16 cellular contexts compared by ENCODE assay signal in genomic region chr14:104692261-104692938, GRCh38. TPM values are rescaled to one million over a fixed set of nuclear protein-coding genes. Genes with fewer than 3 reads are reported as not detected.
DNase-seq lines count a peak whose midpoint lies in the region; ATAC-seq, FAIRE-seq and TF ChIP-seq lines count a peak whose summit lies in the region.
"Had no signal": no experiment of that assay in that cellular context is flagged by ENCODE, and none has a peak within 500 bp of the region (broad histone marks: within the 10 kb centered on the region; RNA-seq: fewer than 3 reads in every experiment).

No MANE protein-coding gene starts in this region.

- no peaks in the 10 kb centered on the region for H3K27me3 Mint-ChIP-seq in CD4-positive, CD25-positive, alpha-beta regulatory T cell
- H3K27me3 Mint-ChIP-seq: effector memory CD8-positive, alpha-beta T cell; stimulated activated naive B cell treated with anti-CD40 and anti-IgM and Interleukin-4, amounts not matched to agents 10 μg/mL and 1 μg/mL and 100 μg/mL, for 72 hours had no signal

- no peak for DNase-seq in CD4-positive, CD25-positive, alpha-beta regulatory T cell
- DNase-seq in IMR-90, result no peak
- DNase-seq in coronary artery (ENCODE audit: low spot score), result no peak
- DNase-seq in NCI-H524 treated with DMSO at 0.1 percent for 48 hours (lab: John Stamatoyannopoulos, UW), result no peak
- no peak for DNase-seq in RCC 7860 (ENCODE audit: low spot score)
- no peak for DNase-seq in DMS53 (lab: John Stamatoyannopoulos, UW)
- DNase-seq: activated naive CD4-positive, alpha-beta T cell treated with anti-CD3 and anti-CD28 coated beads for 36 hours; effector memory CD8-positive, alpha-beta T cell; EL; H9; KG1; NCI-H1436; stimulated activated naive B cell treated with anti-CD40 and anti-IgM and Interleukin-4, amounts not matched to agents 10 μg/mL and 1 μg/mL and 100 μg/mL, for 72 hours had no signal

- peaks cover 0 to 70% (median 19%) of the 10 kb centered on the region in 4 donors for H3K4me1 Mint-ChIP-seq in CD4-positive, CD25-positive, alpha-beta regulatory T cell

- H4K5ac ChIP-seq in IMR-90 (ENCODE audit: low read depth, low read length), result no peak overlapping the region

- TF ChIP-seq RAD21 in IMR-90 (IDR thresholded peaks at IDR 0.05; ENCODE audit: low read length), result no peak

- no peak overlapping the region for H3K9ac ChIP-seq in IMR-90 (ENCODE audit: low read depth, low read length)
- H3K9ac ChIP-seq in rectal smooth muscle tissue (ENCODE audit: low read length), result no peak overlapping the region

- H3K4me2 ChIP-seq in IMR-90 (ENCODE audit: low read depth, low read length), result no peak overlapping the region

- no peak overlapping the region for H2BK120ac ChIP-seq in IMR-90 (ENCODE audit: low read depth, low read length)

- CTCF ChIA-PET in IMR-90 (lab: Yijun Ruan, JAX), result no interaction called here

- no peak for ATAC-seq in CD4-positive, CD25-positive, alpha-beta regulatory T cell (ENCODE audit: low read depth in 2 of 2)
- ATAC-seq in IMR-90 (ENCODE audit: low read depth), result no peak
- ATAC-seq: effector memory CD8-positive, alpha-beta T cell; SK-N-SH treated with all-trans-retinoic acid at 6 μM for 48 hours; stimulated activated naive B cell treated with anti-CD40 and anti-IgM and Interleukin-4, amounts not matched to agents 10 μg/mL and 1 μg/mL and 100 μg/mL, for 72 hours had no signal

- H3K4ac ChIP-seq in IMR-90 (ENCODE audit: low read depth, low read length), result no peak overlapping the region

- H2BK5ac ChIP-seq in IMR-90 (ENCODE audit: low read depth, low read length, poor library complexity, severe bottlenecking), result no peak overlapping the region

- H3K56ac ChIP-seq in IMR-90 (ENCODE audit: extremely low read depth, insufficient read depth, low read length), result no peak overlapping the region

- peak overlapping the region; percentile 10 for H2AK9ac ChIP-seq in IMR-90 (replicated peaks; ENCODE audit: low read depth, low read length, poor library complexity)

- H3K27ac Mint-ChIP-seq in CD4-positive, CD25-positive, alpha-beta regulatory T cell, result peak overlapping the region in 2 of 3 donors; percentile 29 to 46
- H3K27ac Mint-ChIP-seq: activated naive CD4-positive, alpha-beta T cell treated with anti-CD3 and anti-CD28 coated beads for 36 hours; effector memory CD8-positive, alpha-beta T cell had no signal

- no TSS peak for BruUV-seq in IMR-90 (replicated peaks; lab: Mats Ljungman, UMichigan)

- no peaks in the 10 kb centered on the region for H3K9me3 Mint-ChIP-seq in CD4-positive, CD25-positive, alpha-beta regulatory T cell
- H3K9me3 Mint-ChIP-seq: activated naive CD4-positive, alpha-beta T cell treated with anti-CD3 and anti-CD28 coated beads for 36 hours; effector memory CD8-positive, alpha-beta T cell; H9; stimulated activated naive B cell treated with anti-CD40 and anti-IgM and Interleukin-4, amounts not matched to agents 10 μg/mL and 1 μg/mL and 100 μg/mL, for 72 hours had no signal

- H4K8ac ChIP-seq in IMR-90 (ENCODE audit: low read depth in 2 of 2, low read length in 2 of 2), result no peak overlapping the region

- H4K91ac ChIP-seq in IMR-90 (ENCODE audit: insufficient read depth, low read depth, low read length), result no peak overlapping the region

- H4K20me1 ChIP-seq in IMR-90 (ENCODE audit: insufficient read depth, low read length), result peaks cover 74% of the 10 kb centered on the region

- H3K27me3 ChIP-seq in CD4-positive, CD25-positive, alpha-beta regulatory T cell (ENCODE audit: control insufficient read depth, insufficient read depth, low read length), result no peaks in the 10 kb centered on the region
- no peaks in the 10 kb centered on the region for H3K27me3 ChIP-seq in IMR-90 (ENCODE audit: control insufficient read depth, insufficient read depth, low read length)
- H3K27me3 ChIP-seq in rectal smooth muscle tissue (ENCODE audit: control insufficient read depth, insufficient read depth, low read length), result no peaks in the 10 kb centered on the region

- no peak overlapping the region for H2AK5ac ChIP-seq in IMR-90 (ENCODE audit: low read depth, low read length)

- no peak overlapping the region for H2BK15ac ChIP-seq in IMR-90 (ENCODE audit: low read depth, low read length)

- dilution Hi-C loops in IMR-90 (cut with HindIII; ENCODE audit: low sequenced_read_pairs, unreplicated experiment), result no loop called here

- H3K36me3 Mint-ChIP-seq in CD4-positive, CD25-positive, alpha-beta regulatory T cell, result no peaks in the 10 kb centered on the region

- H3K4me3 Mint-ChIP-seq in CD4-positive, CD25-positive, alpha-beta regulatory T cell, result peak overlapping the region; percentile 22 to 67 (median 46)
- H3K4me3 Mint-ChIP-seq: activated naive CD4-positive, alpha-beta T cell treated with anti-CD3 and anti-CD28 coated beads for 36 hours; effector memory CD8-positive, alpha-beta T cell; H9; stimulated activated naive B cell treated with anti-CD40 and anti-IgM and Interleukin-4, amounts not matched to agents 10 μg/mL and 1 μg/mL and 100 μg/mL, for 72 hours had no signal

- H3K18ac ChIP-seq in IMR-90 (ENCODE audit: low read depth, low read length), result no peak overlapping the region

- no peak for FAIRE-seq in RCC 7860 (lab: Jason Lieb, UNC)

- H3K9me3 ChIP-seq in CD4-positive, CD25-positive, alpha-beta regulatory T cell (ENCODE audit: control insufficient read depth in 2 of 2, low read length in 2 of 2), result no peaks in the 10 kb centered on the region
- H3K9me3 ChIP-seq in IMR-90 (ENCODE audit: control insufficient read depth, insufficient read depth, low read length), result no peaks in the 10 kb centered on the region

- H2BK20ac ChIP-seq in IMR-90 (ENCODE audit: low read depth, low read length), result no peak overlapping the region

- H3K9me1 ChIP-seq in IMR-90 (ENCODE audit: insufficient read depth, low read length), result peaks cover 5% of the 10 kb centered on the region; the same call in 1 of the 2 replicates

- no peak overlapping the region for H2AFZ ChIP-seq in IMR-90 (replicated peaks; ENCODE audit: low read length, poor library complexity)

- peaks cover 84% of the 10 kb centered on the region for H3K4me1 ChIP-seq in CD4-positive, CD25-positive, alpha-beta regulatory T cell (ENCODE audit: control insufficient read depth, insufficient read depth, low read length, poor library complexity, severe bottlenecking)
- H3K4me1 ChIP-seq in IMR-90 (ENCODE audit: control insufficient read depth, insufficient read depth, low read length) (peaks cover 48% of the 10 kb centered on the region), rectal smooth muscle tissue (ENCODE audit: control insufficient read depth, insufficient read depth, low read length) (peaks cover 39% of the 10 kb centered on the region)

- no peak for TF ChIP-seq POLR2A in IMR-90 (IDR thresholded peaks at IDR 0.05; ENCODE audit: low read depth, low read length)

- no peak for TF ChIP-seq CTCF in IMR-90 (conservative IDR thresholded peaks at IDR 0.05; ENCODE audit: low read depth, low read length)
- no peak for TF ChIP-seq CTCF in coronary artery (IDR thresholded peaks at IDR 0.05)

- no peak overlapping the region for H3K23ac ChIP-seq in IMR-90 (ENCODE audit: low read depth, low read length)

- in situ Hi-C loops in IMR-90 (cut with MboI; ENCODE audit: low sequenced_read_pairs), result no loop called here

- H3K27ac ChIP-seq in CD4-positive, CD25-positive, alpha-beta regulatory T cell (ENCODE audit: insufficient read depth, low read length, poor library complexity, severe bottlenecking), result peak overlapping the region; percentile 55
- no peak overlapping the region for H3K27ac ChIP-seq in IMR-90 (ENCODE audit: insufficient read depth, low read length)
- peak overlapping the region; percentile 72 to 89 for H3K27ac ChIP-seq in coronary artery
- no peak overlapping the region for H3K27ac ChIP-seq in rectal smooth muscle tissue (ENCODE audit: low read depth, low read length)

- H3K14ac ChIP-seq in IMR-90 (replicated peaks; ENCODE audit: low read depth, low read length), result no peak overlapping the region

- POLR2A ChIA-PET in IMR-90 (lab: Charles Lee; ENCODE audit: unreplicated experiment), result no interaction called here

- 98% methylated on average over 5 of the region's 15 CpGs; no CpG with 5 or more reads in 1 of the 2 experiments for WGBS in IMR-90 (ENCODE audit: extremely low coverage in 2 of 2, insufficient read length in 1 of 2), 2 experiments

- intact Hi-C loops in IMR-90 (cut with micrococcal nuclease), result no loop called here

- no peak overlapping the region for H3K4me3 ChIP-seq in CD4-positive, CD25-positive, alpha-beta regulatory T cell (ENCODE audit: low read depth, low read length)
- H3K4me3 ChIP-seq in IMR-90 (ENCODE audit: insufficient read depth, low read depth, low read length) (no peak overlapping the region), coronary artery (peak overlapping the region; percentile 98), rectal smooth muscle tissue (ENCODE audit: low read length) (peak overlapping the region; percentile 8)
- H3K4me3 ChIP-seq: lung had no signal

- no peaks in the 10 kb centered on the region for H3K36me3 ChIP-seq in CD4-positive, CD25-positive, alpha-beta regulatory T cell (ENCODE audit: control insufficient read depth, insufficient read depth, low read length)
- peaks cover 31% of the 10 kb centered on the region for H3K36me3 ChIP-seq in IMR-90 (ENCODE audit: control insufficient read depth, insufficient read depth, low read length)
- H3K36me3 ChIP-seq in rectal smooth muscle tissue (ENCODE audit: control insufficient read depth, insufficient read depth, low read length), result peaks cover 10% of the 10 kb centered on the region

- H3K79me1 ChIP-seq in IMR-90 (ENCODE audit: low read depth in 1 of 2, low read length in 2 of 2), result peaks cover 3 to 58% of the 10 kb centered on the region in 2 experiments; a peak in 3 of 4 replicates

TF ChIP-seq in IMR-90, 13 proteins besides CTCF, POLR2A, EP300 and RAD21 (continues in another document):
- TF ChIP-seq BHLHE40 (IDR thresholded peaks at IDR 0.05; ENCODE audit: low read depth, low read length) (no peak), RFX5 (IDR thresholded peaks at IDR 0.05; ENCODE audit: low read depth, low read length) (no peak), FOS (IDR thresholded peaks at IDR 0.05; ENCODE audit: low read depth, low read length) (no peak), RCOR1 (IDR thresholded peaks at IDR 0.05; ENCODE audit: insufficient replicate concordance, low read length) (no peak)

RNA-seq across cellular contexts. Expression of gene INF2, which starts 3.0 kb away (rescaled TPM):
- 74.3 TPM for total RNA-seq in CD4-positive, CD25-positive, alpha-beta regulatory T cell
- polyA plus RNA-seq in CD4-positive, CD25-positive, alpha-beta regulatory T cell, result 1 to 10 TPM; 4.2 to 8.9 (median 6.6) TPM
- 16.8 and 20.0 TPM in 2 replicates for total RNA-seq in IMR-90 (2012; rRNA removed)
- polyA plus RNA-seq in IMR-90 (2012; rRNA removed), result 62.1 and 76.2 TPM in 2 replicates
- 39.3 and 68.1 TPM in 2 replicates for polyA plus RNA-seq in IMR-90 (2012; cell fraction: cytosol; rRNA removed)
- 179 and 366 TPM in 2 replicates for polyA plus RNA-seq in IMR-90 (2012; cell fraction: nucleus; rRNA removed; ENCODE audit: low replicate concordance)

RNA-seq across cellular contexts. Expression of gene ADSS1, which starts 31.6 kb away (rescaled TPM):
- total RNA-seq in CD4-positive, CD25-positive, alpha-beta regulatory T cell, result 1.9 TPM
- 1 to 10 TPM in 2 of 4 donors, under 1 TPM in 2; 0.10 to 1.7 (median 1.0) TPM for polyA plus RNA-seq in CD4-positive, CD25-positive, alpha-beta regulatory T cell
- total RNA-seq in IMR-90 (2012; rRNA removed), result 1.8 and 2.5 TPM in 2 replicates
- 3.9 and 5.2 TPM in 2 replicates for polyA plus RNA-seq in IMR-90 (2012; rRNA removed)
- 5.9 and 6.5 TPM in 2 replicates for polyA plus RNA-seq in IMR-90 (2012; cell fraction: cytosol; rRNA removed)
- 28.6 and 32.1 TPM in 2 replicates for polyA plus RNA-seq in IMR-90 (2012; cell fraction: nucleus; rRNA removed; ENCODE audit: low replicate concordance)

Comparison
In these comparisons a context has a peak if more than half of its experiments do, and no peak if none do; other contexts are left out.
1. H3K27ac ChIP-seq: peak in CD4-positive, CD25-positive, alpha-beta regulatory T cell (single experiment) and coronary artery (2 of 2); none in IMR-90 (single experiment) and rectal smooth muscle tissue (single experiment).
2. H3K4me3 ChIP-seq: peak in coronary artery (single experiment) and rectal smooth muscle tissue (single experiment); none in CD4-positive, CD25-positive, alpha-beta regulatory T cell (single experiment) and IMR-90 (single experiment).